ENCODE assay signal across 1 cellular context in the genomic region with DNA sequence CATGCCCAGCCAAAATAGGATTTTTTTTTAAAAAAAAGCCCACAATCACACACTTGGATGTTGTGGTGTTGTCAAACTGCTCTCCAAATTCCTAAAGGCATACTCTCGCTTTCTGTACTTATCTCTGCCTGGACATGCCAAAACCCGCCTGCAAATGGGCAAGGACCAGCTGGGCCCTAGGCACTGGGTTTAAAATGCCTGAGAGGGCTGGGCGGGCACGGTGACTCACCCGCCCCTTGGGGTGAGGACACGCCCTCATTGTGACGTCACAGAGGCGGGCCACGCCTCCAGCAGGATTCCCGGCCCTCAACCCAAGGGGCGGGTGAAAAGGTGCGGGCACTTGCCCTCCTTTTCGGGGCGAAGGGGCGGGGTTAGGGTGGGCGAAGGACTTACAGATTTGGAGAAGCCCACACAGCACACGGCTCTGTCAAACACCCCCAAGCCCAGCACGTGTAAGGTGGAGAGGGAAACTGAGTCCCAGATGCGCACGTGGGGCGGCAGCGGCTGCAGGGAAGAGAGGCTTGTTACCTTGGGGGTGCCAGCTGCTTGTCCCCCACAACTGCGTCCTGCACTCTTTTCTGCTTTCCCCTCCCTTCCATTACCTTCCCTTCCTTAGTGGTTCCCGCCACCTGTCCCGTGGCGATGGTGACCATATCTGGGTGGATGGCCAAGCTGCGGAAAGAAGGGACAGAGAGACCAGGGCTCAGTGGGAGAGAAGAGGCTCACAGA.
A peak's percentile ranks its signal among the peaks of the same experiment; 100 is the strongest.
TF ChIP-seq lines count a peak whose summit lies in the region.

No MANE protein-coding gene starts in this region.

TF ChIP-seq in HepG2, 621 proteins besides CTCF, POLR2A, EP300 and RAD21 (continues in another document):
- TF ChIP-seq, protein P1, sequence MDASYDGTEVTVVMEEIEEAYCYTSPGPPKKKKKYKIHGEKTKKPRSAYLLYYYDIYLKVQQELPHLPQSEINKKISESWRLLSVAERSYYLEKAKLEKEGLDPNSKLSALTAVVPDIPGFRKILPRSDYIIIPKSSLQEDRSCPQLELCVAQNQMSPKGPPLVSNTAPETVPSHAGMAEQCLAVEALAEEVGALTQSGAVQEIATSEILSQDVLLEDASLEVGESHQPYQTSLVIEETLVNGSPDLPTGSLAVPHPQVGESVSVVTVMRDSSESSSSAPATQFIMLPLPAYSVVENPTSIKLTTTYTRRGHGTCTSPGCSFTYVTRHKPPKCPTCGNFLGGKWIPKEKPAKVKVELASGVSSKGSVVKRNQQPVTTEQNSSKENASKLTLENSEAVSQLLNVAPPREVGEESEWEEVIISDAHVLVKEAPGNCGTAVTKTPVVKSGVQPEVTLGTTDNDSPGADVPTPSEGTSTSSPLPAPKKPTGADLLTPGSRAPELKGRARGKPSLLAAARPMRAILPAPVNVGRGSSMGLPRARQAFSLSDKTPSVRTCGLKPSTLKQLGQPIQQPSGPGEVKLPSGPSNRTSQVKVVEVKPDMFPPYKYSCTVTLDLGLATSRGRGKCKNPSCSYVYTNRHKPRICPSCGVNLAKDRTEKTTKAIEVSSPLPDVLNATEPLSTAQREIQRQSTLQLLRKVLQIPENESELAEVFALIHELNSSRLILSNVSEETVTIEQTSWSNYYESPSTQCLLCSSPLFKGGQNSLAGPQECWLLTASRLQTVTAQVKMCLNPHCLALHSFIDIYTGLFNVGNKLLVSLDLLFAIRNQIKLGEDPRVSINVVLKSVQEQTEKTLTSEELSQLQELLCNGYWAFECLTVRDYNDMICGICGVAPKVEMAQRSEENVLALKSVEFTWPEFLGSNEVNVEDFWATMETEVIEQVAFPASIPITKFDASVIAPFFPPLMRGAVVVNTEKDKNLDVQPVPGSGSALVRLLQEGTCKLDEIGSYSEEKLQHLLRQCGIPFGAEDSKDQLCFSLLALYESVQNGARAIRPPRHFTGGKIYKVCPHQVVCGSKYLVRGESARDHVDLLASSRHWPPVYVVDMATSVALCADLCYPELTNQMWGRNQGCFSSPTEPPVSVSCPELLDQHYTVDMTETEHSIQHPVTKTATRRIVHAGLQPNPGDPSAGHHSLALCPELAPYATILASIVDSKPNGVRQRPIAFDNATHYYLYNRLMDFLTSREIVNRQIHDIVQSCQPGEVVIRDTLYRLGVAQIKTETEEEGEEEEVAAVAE (CRISPR knock-in tag; IDR thresholded peaks at IDR 0.05; ENCODE audit: borderline replicate concordance), result no peak
- TF ChIP-seq FOSL2 (CRISPR knock-in tag; IDR thresholded peaks at IDR 0.05) (peak; percentile 74), CBFB (CRISPR knock-in tag; IDR thresholded peaks at IDR 0.05) (no peak), GLI4 (CRISPR knock-in tag; IDR thresholded peaks at IDR 0.05; ENCODE audit: borderline replicate concordance) (no peak), ZNF124 (CRISPR knock-in tag; IDR thresholded peaks at IDR 0.05) (no peak), ZNF510 (CRISPR knock-in tag; IDR thresholded peaks at IDR 0.05; ENCODE audit: low read depth) (no peak), TIGD3 (CRISPR knock-in tag; IDR thresholded peaks at IDR 0.05; ENCODE audit: borderline replicate concordance) (no peak), NFYB (CRISPR knock-in tag; IDR thresholded peaks at IDR 0.05) (no peak), SP1 (IDR thresholded peaks at IDR 0.05) (no peak), SP1 (CRISPR knock-in tag; IDR thresholded peaks at IDR 0.05) (peak; percentile 66; the same call in 1 of the 2 replicates), CREB1 (IDR thresholded peaks at IDR 0.05) (peak; percentile 98), CREB1 (CRISPR knock-in tag; IDR thresholded peaks at IDR 0.05) (peak; percentile 47; the same call in 1 of the 2 replicates), REPIN1 (CRISPR knock-in tag; IDR thresholded peaks at IDR 0.05; ENCODE audit: borderline replicate concordance, low read depth) (no peak), GLMP (CRISPR knock-in tag; IDR thresholded peaks at IDR 0.05; ENCODE audit: borderline replicate concordance) (no peak), ATF7 (IDR thresholded peaks at IDR 0.05) (peak; percentile 51; the same call in 1 of the 2 replicates), ATF7 (CRISPR knock-in tag; IDR thresholded peaks at IDR 0.05) (no peak), ZHX2 (IDR thresholded peaks at IDR 0.05; ENCODE audit: low read depth) (no peak), ZHX2 (CRISPR knock-in tag; IDR thresholded peaks at IDR 0.05; ENCODE audit: borderline replicate concordance) (no peak), GMEB1 (CRISPR knock-in tag; IDR thresholded peaks at IDR 0.05; ENCODE audit: borderline replicate concordance) (no peak), AGO2 (optimal IDR thresholded peaks at IDR 0.05; ENCODE audit: low read depth, low read length) (peak; percentile 19), NCOA2 (CRISPR knock-in tag; IDR thresholded peaks at IDR 0.05) (no peak), ATM (IDR thresholded peaks at IDR 0.05; ENCODE audit: borderline replicate concordance) (no peak), ZFYVE20 (CRISPR knock-in tag; IDR thresholded peaks at IDR 0.05; ENCODE audit: borderline replicate concordance, low read depth) (no peak), KLF13 (CRISPR knock-in tag; IDR thresholded peaks at IDR 0.05) (no peak), ZNF274 (CRISPR knock-in tag; IDR thresholded peaks at IDR 0.05) (no peak), IKZF4 (CRISPR knock-in tag; IDR thresholded peaks at IDR 0.05; ENCODE audit: borderline replicate concordance, low read depth, not compliant biosample characterization) (no peak)
- TF ChIP-seq, protein P2, sequence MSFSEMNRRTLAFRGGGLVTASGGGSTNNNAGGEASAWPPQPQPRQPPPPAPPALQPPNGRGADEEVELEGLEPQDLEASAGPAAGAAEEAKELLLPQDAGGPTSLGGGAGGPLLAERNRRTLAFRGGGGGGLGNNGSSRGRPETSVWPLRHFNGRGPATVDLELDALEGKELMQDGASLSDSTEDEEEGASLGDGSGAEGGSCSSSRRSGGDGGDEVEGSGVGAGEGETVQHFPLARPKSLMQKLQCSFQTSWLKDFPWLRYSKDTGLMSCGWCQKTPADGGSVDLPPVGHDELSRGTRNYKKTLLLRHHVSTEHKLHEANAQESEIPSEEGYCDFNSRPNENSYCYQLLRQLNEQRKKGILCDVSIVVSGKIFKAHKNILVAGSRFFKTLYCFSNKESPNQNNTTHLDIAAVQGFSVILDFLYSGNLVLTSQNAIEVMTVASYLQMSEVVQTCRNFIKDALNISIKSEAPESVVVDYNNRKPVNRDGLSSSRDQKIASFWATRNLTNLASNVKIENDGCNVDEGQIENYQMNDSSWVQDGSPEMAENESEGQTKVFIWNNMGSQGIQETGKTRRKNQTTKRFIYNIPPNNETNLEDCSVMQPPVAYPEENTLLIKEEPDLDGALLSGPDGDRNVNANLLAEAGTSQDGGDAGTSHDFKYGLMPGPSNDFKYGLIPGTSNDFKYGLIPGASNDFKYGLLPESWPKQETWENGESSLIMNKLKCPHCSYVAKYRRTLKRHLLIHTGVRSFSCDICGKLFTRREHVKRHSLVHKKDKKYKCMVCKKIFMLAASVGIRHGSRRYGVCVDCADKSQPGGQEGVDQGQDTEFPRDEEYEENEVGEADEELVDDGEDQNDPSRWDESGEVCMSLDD (CRISPR knock-in tag; IDR thresholded peaks at IDR 0.05; ENCODE audit: borderline replicate concordance), result no peak
- TF ChIP-seq, protein P3, sequence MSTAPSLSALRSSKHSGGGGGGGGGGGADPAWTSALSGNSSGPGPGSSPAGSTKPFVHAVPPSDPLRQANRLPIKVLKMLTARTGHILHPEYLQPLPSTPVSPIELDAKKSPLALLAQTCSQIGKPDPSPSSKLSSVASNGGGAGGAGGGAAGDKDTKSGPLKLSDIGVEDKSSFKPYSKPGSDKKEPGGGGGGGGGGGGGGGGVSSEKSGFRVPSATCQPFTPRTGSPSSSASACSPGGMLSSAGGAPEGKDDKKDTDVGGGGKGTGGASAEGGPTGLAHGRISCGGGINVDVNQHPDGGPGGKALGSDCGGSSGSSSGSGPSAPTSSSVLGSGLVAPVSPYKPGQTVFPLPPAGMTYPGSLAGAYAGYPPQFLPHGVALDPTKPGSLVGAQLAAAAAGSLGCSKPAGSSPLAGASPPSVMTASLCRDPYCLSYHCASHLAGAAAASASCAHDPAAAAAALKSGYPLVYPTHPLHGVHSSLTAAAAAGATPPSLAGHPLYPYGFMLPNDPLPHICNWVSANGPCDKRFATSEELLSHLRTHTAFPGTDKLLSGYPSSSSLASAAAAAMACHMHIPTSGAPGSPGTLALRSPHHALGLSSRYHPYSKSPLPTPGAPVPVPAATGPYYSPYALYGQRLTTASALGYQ (CRISPR knock-in tag; IDR thresholded peaks at IDR 0.05), result no peak
- TF ChIP-seq, protein P4, sequence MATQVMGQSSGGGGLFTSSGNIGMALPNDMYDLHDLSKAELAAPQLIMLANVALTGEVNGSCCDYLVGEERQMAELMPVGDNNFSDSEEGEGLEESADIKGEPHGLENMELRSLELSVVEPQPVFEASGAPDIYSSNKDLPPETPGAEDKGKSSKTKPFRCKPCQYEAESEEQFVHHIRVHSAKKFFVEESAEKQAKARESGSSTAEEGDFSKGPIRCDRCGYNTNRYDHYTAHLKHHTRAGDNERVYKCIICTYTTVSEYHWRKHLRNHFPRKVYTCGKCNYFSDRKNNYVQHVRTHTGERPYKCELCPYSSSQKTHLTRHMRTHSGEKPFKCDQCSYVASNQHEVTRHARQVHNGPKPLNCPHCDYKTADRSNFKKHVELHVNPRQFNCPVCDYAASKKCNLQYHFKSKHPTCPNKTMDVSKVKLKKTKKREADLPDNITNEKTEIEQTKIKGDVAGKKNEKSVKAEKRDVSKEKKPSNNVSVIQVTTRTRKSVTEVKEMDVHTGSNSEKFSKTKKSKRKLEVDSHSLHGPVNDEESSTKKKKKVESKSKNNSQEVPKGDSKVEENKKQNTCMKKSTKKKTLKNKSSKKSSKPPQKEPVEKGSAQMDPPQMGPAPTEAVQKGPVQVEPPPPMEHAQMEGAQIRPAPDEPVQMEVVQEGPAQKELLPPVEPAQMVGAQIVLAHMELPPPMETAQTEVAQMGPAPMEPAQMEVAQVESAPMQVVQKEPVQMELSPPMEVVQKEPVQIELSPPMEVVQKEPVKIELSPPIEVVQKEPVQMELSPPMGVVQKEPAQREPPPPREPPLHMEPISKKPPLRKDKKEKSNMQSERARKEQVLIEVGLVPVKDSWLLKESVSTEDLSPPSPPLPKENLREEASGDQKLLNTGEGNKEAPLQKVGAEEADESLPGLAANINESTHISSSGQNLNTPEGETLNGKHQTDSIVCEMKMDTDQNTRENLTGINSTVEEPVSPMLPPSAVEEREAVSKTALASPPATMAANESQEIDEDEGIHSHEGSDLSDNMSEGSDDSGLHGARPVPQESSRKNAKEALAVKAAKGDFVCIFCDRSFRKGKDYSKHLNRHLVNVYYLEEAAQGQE (IDR thresholded peaks at IDR 0.05; ENCODE audit: borderline replicate concordance in 1 of 2, low read depth in 1 of 2, low read length in 2 of 2), result no peak
